In genomic region chr3:195854628-195855300, GRCh38 we compare ENCODE assay signal across 16 cellular contexts. TPM values are rescaled to one million over a fixed set of nuclear protein-coding genes. Genes with fewer than 3 reads are reported as not detected.
"Had no signal": no experiment of that assay in that cellular context is flagged by ENCODE, and none has a peak within 500 bp of the region (broad histone marks: within the 10 kb centered on the region; RNA-seq: fewer than 3 reads in every experiment).

No MANE protein-coding gene starts in this region.

- H3K27ac ChIP-seq: breast epithelium, heart right ventricle, right lobe of liver had no signal

- H3K9me3 ChIP-seq: breast epithelium, heart right ventricle, right lobe of liver had no signal

- H3K4me3 Mint-ChIP-seq: activated CD4-positive, alpha-beta memory T cell treated with anti-CD3 and anti-CD28 coated beads, Interleukin-2, amount 10 ng/mL, durations not matched to agents 7 days and 5 days; activated naive CD8-positive, alpha-beta T cell treated with anti-CD3 and anti-CD28 coated beads, Interleukin-2, amount 10 ng/mL, durations not matched to agents 7 days and 5 days; naive thymus-derived CD8-positive, alpha-beta T cell; stimulated activated memory B cell treated with anti-CD40 and anti-IgM and Interleukin-4, amounts not matched to agents 10 μg/mL and 1 μg/mL and 100 μg/mL, for 72 hours had no signal

- FAIRE-seq: endometrium, frontal cortex, urothelium cell line had no signal

- H3K27ac Mint-ChIP-seq: activated CD4-positive, alpha-beta memory T cell treated with anti-CD3 and anti-CD28 coated beads, Interleukin-2, amount 10 ng/mL, durations not matched to agents 7 days and 5 days; activated naive CD8-positive, alpha-beta T cell treated with anti-CD3 and anti-CD28 coated beads, Interleukin-2, amount 10 ng/mL, durations not matched to agents 7 days and 5 days; naive thymus-derived CD8-positive, alpha-beta T cell; progenitor cell of endocrine pancreas; stimulated activated memory B cell treated with anti-CD40 and anti-IgM and Interleukin-4, amounts not matched to agents 10 μg/mL and 1 μg/mL and 100 μg/mL, for 72 hours had no signal

- H3K36me3 ChIP-seq: breast epithelium, heart right ventricle, right lobe of liver had no signal

- H3K27me3 ChIP-seq: breast epithelium, right lobe of liver had no signal

- H3K4me3 ChIP-seq: breast epithelium, heart right ventricle, right lobe of liver had no signal

- H3K36me3 Mint-ChIP-seq: activated naive CD8-positive, alpha-beta T cell treated with anti-CD3 and anti-CD28 coated beads, Interleukin-2, amount 10 ng/mL, durations not matched to agents 7 days and 5 days; naive thymus-derived CD8-positive, alpha-beta T cell; stimulated activated memory B cell treated with anti-CD40 and anti-IgM and Interleukin-4, amounts not matched to agents 10 μg/mL and 1 μg/mL and 100 μg/mL, for 72 hours had no signal

- ATAC-seq: heart right ventricle; naive thymus-derived CD8-positive, alpha-beta T cell; right lobe of liver; stimulated activated memory B cell treated with anti-CD40 and anti-IgM and Interleukin-4, amounts not matched to agents 10 μg/mL and 1 μg/mL and 100 μg/mL, for 72 hours had no signal

- DNase-seq: activated CD4-positive, alpha-beta memory T cell treated with anti-CD3 and anti-CD28 coated beads, Interleukin-2, amount 10 ng/mL, durations not matched to agents 7 days and 5 days; activated naive CD8-positive, alpha-beta T cell treated with anti-CD3 and anti-CD28 coated beads, Interleukin-2, amount 10 ng/mL, durations not matched to agents 7 days and 5 days; anterior cingulate cortex; heart right ventricle; kidney glomerular epithelial cell; mammary epithelial cell; naive thymus-derived CD8-positive, alpha-beta T cell; right lobe of liver; T-helper 9 cell had no signal

- H3K9me3 Mint-ChIP-seq: activated CD4-positive, alpha-beta memory T cell treated with anti-CD3 and anti-CD28 coated beads, Interleukin-2, amount 10 ng/mL, durations not matched to agents 7 days and 5 days; activated naive CD8-positive, alpha-beta T cell treated with anti-CD3 and anti-CD28 coated beads, Interleukin-2, amount 10 ng/mL, durations not matched to agents 7 days and 5 days; naive thymus-derived CD8-positive, alpha-beta T cell; stimulated activated memory B cell treated with anti-CD40 and anti-IgM and Interleukin-4, amounts not matched to agents 10 μg/mL and 1 μg/mL and 100 μg/mL, for 72 hours had no signal

- H3K4me1 ChIP-seq: breast epithelium had no signal

RNA-seq across cellular contexts. Expression of gene MUC4, which starts 43.0 kb away (rescaled TPM):
- total RNA-seq: fibroblast of lung; heart right ventricle; mammary epithelial cell; naive thymus-derived CD8-positive, alpha-beta T cell had no signal
- polyA plus RNA-seq: fibroblast of lung; mammary epithelial cell; naive thymus-derived CD8-positive, alpha-beta T cell had no signal
